21 cellular contexts compared by ENCODE assay signal in the genomic region with DNA sequence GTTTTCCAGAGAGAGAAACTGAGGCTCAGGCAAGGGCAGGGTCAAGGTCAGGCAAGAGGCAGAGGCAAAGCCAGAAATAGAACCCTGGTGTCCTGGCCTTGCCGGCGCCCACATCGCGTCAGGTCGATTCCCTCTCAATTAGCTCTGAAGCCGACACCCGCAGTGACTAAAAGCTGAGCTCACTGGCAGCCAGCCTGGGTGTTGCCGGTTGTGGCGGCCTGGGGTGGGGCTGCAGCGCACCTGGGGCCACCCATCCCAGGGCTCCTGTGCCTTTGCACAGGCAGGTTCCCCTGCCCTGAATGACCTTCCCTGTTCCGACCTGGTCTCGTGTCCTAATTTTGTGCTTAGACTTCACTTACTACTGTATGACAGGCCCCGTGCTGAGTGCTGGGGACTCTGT. TPM values are rescaled to one million over a fixed set of nuclear protein-coding genes. Genes with fewer than 3 reads are reported as not detected.
DNase-seq lines count a peak whose midpoint lies in the region; ATAC-seq, FAIRE-seq and TF ChIP-seq lines count a peak whose summit lies in the region.
"Had no signal": no experiment of that assay in that cellular context is flagged by ENCODE, and none has a peak within 500 bp of the region (broad histone marks: within the 10 kb centered on the region; RNA-seq: fewer than 3 reads in every experiment).

No MANE protein-coding gene starts in this region.

- no peak overlapping the region for H3K4ac ChIP-seq in mesenchymal stem cell (ENCODE audit: low read depth in 1 of 2, low read length in 2 of 2)

- POLR2A ChIA-PET in K562 (lab: Yijun Ruan, JAX) = no interaction called here

- H3K4me3 Mint-ChIP-seq in stimulated activated memory B cell treated with anti-CD40 and anti-IgM and Interleukin-4, amounts not matched to agents 10 μg/mL and 1 μg/mL and 100 μg/mL, for 72 hours = no peak overlapping the region
- H3K4me3 Mint-ChIP-seq: dendritic cell treated with granulocyte-macrophage colony-stimulating factor and Interleukin-4, amounts not matched to agents 40 ng/mL and 50 ng/mL, for 4 days; neural crest cell; T-helper 1 cell treated with Interleukin-12 subunit alpha and Interleukin-12 subunit beta and Interleukin-4 antibody, amounts not matched to agents 30 μg/mL and 1 μg/mL, for 36 hours; type B pancreatic cell had no signal

- H3K18ac ChIP-seq in mesenchymal stem cell (ENCODE audit: low read depth in 1 of 2, low read length in 2 of 2) = no peak overlapping the region

- H2BK5ac ChIP-seq in mesenchymal stem cell (ENCODE audit: low read depth, low read length, poor library complexity, severe bottlenecking) = no peak overlapping the region

- ATAC-seq in K562 (no peak), left lung (no peak)
- no peak for ATAC-seq in stimulated activated memory B cell treated with anti-CD40 and anti-IgM and Interleukin-4, amounts not matched to agents 10 μg/mL and 1 μg/mL and 100 μg/mL, for 72 hours

- H3K23ac ChIP-seq in mesenchymal stem cell (ENCODE audit: low read length in 2 of 2) = no peak overlapping the region

- H3K9me3 Mint-ChIP-seq in stimulated activated memory B cell treated with anti-CD40 and anti-IgM and Interleukin-4, amounts not matched to agents 10 μg/mL and 1 μg/mL and 100 μg/mL, for 72 hours = no peaks in the 10 kb centered on the region
- H3K9me3 Mint-ChIP-seq: dendritic cell treated with granulocyte-macrophage colony-stimulating factor and Interleukin-4, amounts not matched to agents 40 ng/mL and 50 ng/mL, for 4 days; neural crest cell; T-helper 1 cell treated with Interleukin-12 subunit alpha and Interleukin-12 subunit beta and Interleukin-4 antibody, amounts not matched to agents 30 μg/mL and 1 μg/mL, for 36 hours; type B pancreatic cell had no signal

- H2BK120ac ChIP-seq in mesenchymal stem cell (ENCODE audit: low read depth, low read length) = no peak overlapping the region

- no peak overlapping the region for H4K91ac ChIP-seq in mesenchymal stem cell (ENCODE audit: low read length)

- no peaks in the 10 kb centered on the region for H3K9me1 ChIP-seq in K562 (ENCODE audit: control insufficient read depth, insufficient read depth, low read length)

- peak; percentile 32 for DNase-seq in GM23248
- no peak for DNase-seq in K562 (ENCODE audit: extremely low read depth in 1 of 4, low spot score in 3 of 4)
- no peak for DNase-seq in left lung
- no peak for DNase-seq in spleen
- no peak for DNase-seq in amniotic stem cell (lab: John Stamatoyannopoulos, UW)
- DNase-seq in mesenchymal stem cell = no peak
- DNase-seq in KBM-7 = no peak
- DNase-seq: activated CD4-positive, alpha-beta T cell treated with anti-CD3 and anti-CD28 coated beads for 48 hours; activated T-cell treated with anti-CD3 and anti-CD28 coated beads, Interleukin-2, amount 50 U/mL, for 1 hour; BE2C; EL; foreskin melanocyte; NCI-H1417 treated with DMSO at 0.1 percent for 48 hours; NCI-H446 treated with DMSO at 0.1 percent for 48 hours had no signal

- no peaks in the 10 kb centered on the region for H3K9me2 ChIP-seq in GM23248 (ENCODE audit: insufficient read depth)

- peaks cover 6% of the 10 kb centered on the region; the same call in 1 of the 2 replicates for H3F3A ChIP-seq in GM23248 (ENCODE audit: insufficient read depth)

- intact Hi-C loops in K562 (cut with micrococcal nuclease) (no loop called here), left lung (cut with DNase I) (no loop called here), spleen (cut with DNase I; ENCODE audit: low total_unique reads) (no loop called here)

- no peaks in the 10 kb centered on the region for H3K9me3 ChIP-seq in GM23248 (ENCODE audit: low read depth)
- no peaks in the 10 kb centered on the region for H3K9me3 ChIP-seq in K562 (replicated peaks; ENCODE audit: control insufficient read depth, insufficient read depth, low read depth, low read length)
- H3K9me3 ChIP-seq in left lung = no peaks in the 10 kb centered on the region
- no peaks in the 10 kb centered on the region for H3K9me3 ChIP-seq in spleen
- no peaks in the 10 kb centered on the region for H3K9me3 ChIP-seq in mesenchymal stem cell (ENCODE audit: control insufficient read depth, low read length)
- H3K9me3 ChIP-seq: BE2C had no signal

- H3K36me3 Mint-ChIP-seq in stimulated activated memory B cell treated with anti-CD40 and anti-IgM and Interleukin-4, amounts not matched to agents 10 μg/mL and 1 μg/mL and 100 μg/mL, for 72 hours = no peaks in the 10 kb centered on the region

- H2AFZ ChIP-seq in GM23248 = no peak overlapping the region
- no peak overlapping the region for H2AFZ ChIP-seq in K562 (ENCODE audit: low read depth, low read length)
- no peak overlapping the region for H2AFZ ChIP-seq in mesenchymal stem cell (ENCODE audit: low read depth, low read length)

- peaks cover 16% of the 10 kb centered on the region for H3K27me3 Mint-ChIP-seq in stimulated activated memory B cell treated with anti-CD40 and anti-IgM and Interleukin-4, amounts not matched to agents 10 μg/mL and 1 μg/mL and 100 μg/mL, for 72 hours
- H3K27me3 Mint-ChIP-seq: type B pancreatic cell had no signal

- H4K8ac ChIP-seq in mesenchymal stem cell (ENCODE audit: low read length) = no peak overlapping the region

- TF ChIP-seq POLR2A in K562 (conservative IDR thresholded peaks at IDR 0.05) (no peak), spleen (IDR thresholded peaks at IDR 0.05) (no peak)

- H3K36me3 ChIP-seq in GM23248 (ENCODE audit: low read depth) (no peaks in the 10 kb centered on the region), K562 (ENCODE audit: control insufficient read depth, insufficient read depth, low read length) (no peaks in the 10 kb centered on the region), left lung (no peaks in the 10 kb centered on the region), spleen (no peaks in the 10 kb centered on the region), mesenchymal stem cell (ENCODE audit: control insufficient read depth in 1 of 2, insufficient read depth in 2 of 2, low read depth in 1 of 2, low read length in 2 of 2) (peaks cover 0 to 33% of the 10 kb centered on the region in 2 experiments)
- H3K36me3 ChIP-seq: BE2C had no signal

- H3K79me1 ChIP-seq in mesenchymal stem cell (replicated peaks; ENCODE audit: low read length, poor library complexity, severe bottlenecking) = peaks cover under 1% of the 10 kb centered on the region

- no peak overlapping the region for H2BK15ac ChIP-seq in mesenchymal stem cell (ENCODE audit: low read depth, poor library complexity, severe bottlenecking)

- TF ChIP-seq RAD21 in K562 (CRISPR knock-in tag; conservative IDR thresholded peaks at IDR 0.05 in 1 of 2, IDR thresholded peaks at IDR 0.05 in 1 of 2) = no peak

- H3K79me2 ChIP-seq in GM23248 (ENCODE audit: insufficient read depth) = no peaks in the 10 kb centered on the region
- H3K79me2 ChIP-seq in K562 (ENCODE audit: control insufficient read depth, insufficient read depth, low read length) = no peaks in the 10 kb centered on the region

- H3K9ac ChIP-seq in GM23248 = no peak overlapping the region
- peak overlapping the region in 1 of 2 experiments; percentile 73; a peak in 2 of 4 replicates for H3K9ac ChIP-seq in K562 (ENCODE audit: insufficient read depth in 1 of 2, low read depth in 2 of 2, low read length in 2 of 2)
- H3K9ac ChIP-seq in mesenchymal stem cell (ENCODE audit: low read length) = no peak overlapping the region

- H3K4me3 ChIP-seq in GM23248 (no peak overlapping the region), K562 (no peak overlapping the region), left lung (no peak overlapping the region), spleen (peak overlapping the region in 4 of 8 donors; percentile 1 to 43 (median 9)), mesenchymal stem cell (ENCODE audit: insufficient read depth in 1 of 2, low read depth in 1 of 2, low read length in 2 of 2) (no peak overlapping the region)
- H3K4me3 ChIP-seq: smooth muscle cell had no signal

- BruUV-seq in K562 (replicated peaks; lab: Mats Ljungman, UMichigan) = no TSS peak

- H3K27ac ChIP-seq in GM23248 (no peak overlapping the region), K562 (ENCODE audit: extremely low read depth, low read depth, low read length) (no peak overlapping the region), left lung (peak overlapping the region; percentile 42 to 57), spleen (peak overlapping the region in 7 of 8 donors; percentile 41 to 82 (median 74)), mesenchymal stem cell (ENCODE audit: low read length, poor library complexity, severe bottlenecking) (no peak overlapping the region)

- CTCF ChIA-PET in K562 (lab: Yijun Ruan, JAX; ENCODE audit: low intra/inter-chr PET ratio) = no interaction called here

- WGBS in GM23248 (ENCODE audit: low coverage in 1 of 2, low lambda C conversion rate in 2 of 2, missing lambda C conversion rate in 2 of 2), 2 experiments = 80 to 82% methylated on average over 13 of the region's 13 CpGs
- 57% methylated on average over 4 of the region's 13 CpGs for WGBS in K562 (ENCODE audit: insufficient coverage, low coverage, missing lambda C conversion rate)
- 44 to 87% (median 79%) methylated on average over 5 to 13 of the region's 13 CpGs for WGBS in spleen, 5 donors
- WGBS in mesenchymal stem cell = 87% methylated on average over 13 of the region's 13 CpGs

- FAIRE-seq in K562 (lab: Jason Lieb, UNC) = no peak
- FAIRE-seq: GM12891 had no signal

- no peak overlapping the region for H2BK12ac ChIP-seq in mesenchymal stem cell (ENCODE audit: low read length in 2 of 2)

- no peaks in the 10 kb centered on the region for H3K27me3 ChIP-seq in GM23248 (replicated peaks; ENCODE audit: insufficient read depth)
- H3K27me3 ChIP-seq in K562 (ENCODE audit: control insufficient read depth in 2 of 2, insufficient read depth in 2 of 2, low read length in 2 of 2) = no peaks in the 10 kb centered on the region
- peaks cover under 1 to 19% of the 10 kb centered on the region in 2 donors for H3K27me3 ChIP-seq in left lung
- H3K27me3 ChIP-seq in spleen (replicated peaks in 1 of 7) = peaks cover 0 to 15% (median 4%) of the 10 kb centered on the region in 7 donors
- peaks cover 20 to 25% of the 10 kb centered on the region in 2 experiments for H3K27me3 ChIP-seq in mesenchymal stem cell (ENCODE audit: control insufficient read depth in 1 of 2, insufficient read depth in 1 of 2, low read length in 2 of 2)
- H3K27me3 ChIP-seq: BE2C had no signal

- H2AK5ac ChIP-seq in mesenchymal stem cell (ENCODE audit: low read length, severe bottlenecking) = no peak overlapping the region

- H3K14ac ChIP-seq in mesenchymal stem cell (ENCODE audit: low read length in 2 of 2) = no peak overlapping the region

- in situ Hi-C loops in GM23248 (cut with MboI) (no loop called here), K562 (cut with MboI) (no loop called here), KBM-7 (cut with MboI; ENCODE audit: low pct_unique_long_range_greater_than_20kb, low sequenced_read_pairs) (no loop called here)

- peaks cover under 1% of the 10 kb centered on the region for H3K4me1 Mint-ChIP-seq in stimulated activated memory B cell treated with anti-CD40 and anti-IgM and Interleukin-4, amounts not matched to agents 10 μg/mL and 1 μg/mL and 100 μg/mL, for 72 hours

- H3K4me1 ChIP-seq in GM23248 (ENCODE audit: insufficient read depth) (peaks cover 28% of the 10 kb centered on the region), K562 (replicated peaks in 1 of 2; ENCODE audit: control insufficient read depth in 2 of 2, insufficient read depth in 2 of 2, low read length in 2 of 2) (peaks cover 9 to 46% of the 10 kb centered on the region in 2 experiments; a peak in 4 of 5 replicates), left lung (peaks cover 26 to 74% of the 10 kb centered on the region in 2 donors), spleen (peaks cover 21 to 100% (median 71%) of the 10 kb centered on the region in 6 donors), mesenchymal stem cell (ENCODE audit: control insufficient read depth, insufficient read depth, low read depth, low read length) (peaks cover 55% of the 10 kb centered on the region)

- no peak overlapping the region for H3K4me2 ChIP-seq in GM23248 (ENCODE audit: unreplicated experiment)
- no peak overlapping the region; the same call in 1 of the 2 replicates for H3K4me2 ChIP-seq in K562 (ENCODE audit: insufficient read depth, low read length)
- no peak overlapping the region for H3K4me2 ChIP-seq in mesenchymal stem cell (ENCODE audit: low read length, poor library complexity, severe bottlenecking)
- H3K4me2 ChIP-seq: smooth muscle cell had no signal

- H4K20me1 ChIP-seq in GM23248 (ENCODE audit: insufficient read depth) = no peaks in the 10 kb centered on the region
- H4K20me1 ChIP-seq in K562 (replicated peaks; ENCODE audit: control insufficient read depth, insufficient read depth, low read length) = peaks cover 3% of the 10 kb centered on the region; the same call in 1 of the 2 replicates

- TF ChIP-seq CTCF in K562 (IDR thresholded peaks at IDR 0.05 in 2 of 3, conservative IDR thresholded peaks at IDR 0.05 in 1 of 3; ENCODE audit: insufficient read depth in 2 of 3, low read depth in 1 of 3, low read length in 3 of 3) (no peak), left lung (IDR thresholded peaks at IDR 0.05) (no peak), spleen (IDR thresholded peaks at IDR 0.05 in 8 of 11, conservative IDR thresholded peaks at IDR 0.05 in 3 of 11) (no peak)

- H3K27ac Mint-ChIP-seq in stimulated activated memory B cell treated with anti-CD40 and anti-IgM and Interleukin-4, amounts not matched to agents 10 μg/mL and 1 μg/mL and 100 μg/mL, for 72 hours = no peak overlapping the region
- H3K27ac Mint-ChIP-seq: dendritic cell treated with granulocyte-macrophage colony-stimulating factor and Interleukin-4, amounts not matched to agents 40 ng/mL and 50 ng/mL, for 4 days; T-helper 1 cell treated with Interleukin-12 subunit alpha and Interleukin-12 subunit beta and Interleukin-4 antibody, amounts not matched to agents 30 μg/mL and 1 μg/mL, for 36 hours; type B pancreatic cell had no signal

- TF ChIP-seq EP300 in K562 (IDR thresholded peaks at IDR 0.05; ENCODE audit: low read length) = no peak

RNA-seq across cellular contexts. Expression of a gene that starts 6.2 kb away (rescaled TPM):
- 3.2 and 3.5 TPM in 2 replicates for total RNA-seq in GM23248 (2014; rRNA removed; shearing (Covaris generic))
- polyA plus RNA-seq in GM23248 (2016; fragmentation: Nextera tagmentation; extraction: Ambion mirVana) (0.25 and 0.54 TPM in 2 replicates), K562 (2011; rRNA removed) (2.6 and 3.8 TPM in 2 replicates), K562 (2014; fragmentation: Illumina TruSeq; extraction: Trizol) (1.5 and 1.7 TPM in 2 replicates), K562 (2014; fragmentation: Nextera tagmentation; extraction: Ambion mirVana) (not detected), K562 (2014; rRNA removed) (1.2 and 2.7 TPM in 2 replicates), spleen (10 to 100 TPM; 16.9 to 34.2 (median 31.7) TPM)
- 6.4 and 18.2 TPM in 2 replicates for total RNA-seq in K562 (2011; cell fraction: chromatin; rRNA removed; ENCODE audit: low replicate concordance)
- total RNA-seq in K562 (2011; cell fraction: nucleolus; rRNA removed) = 15.1 and 18.5 TPM in 2 replicates
- total RNA-seq in K562 (2011; cell fraction: nucleoplasm; rRNA removed) = 8.9 and 11.7 TPM in 2 replicates
- total RNA-seq in K562 (2014; rRNA removed) (2.0 and 2.3 TPM in 2 replicates), K562 (2014; rRNA removed; fragmentation: Illumina TruSeq; extraction: Trizol) (0.54 and 0.58 TPM in 2 replicates), K562 (2015; rRNA removed; fragmentation: Illumina TruSeq; extraction: Trizol) (0.45 and 0.76 TPM in 2 replicates), K562 (2021) (2.6 and 3.0 TPM in 2 replicates), left lung (10 to 100 TPM; 26.0 to 56.2 TPM), spleen (100 to 1,000 TPM in 3 of 7 donors, 10 to 100 TPM in 4; 56.1 to 205 (median 98.8) TPM)
- 3.4 and 4.9 TPM in 2 replicates for polyA plus RNA-seq in K562 (2011; cell fraction: cytosol; rRNA removed)
- 11.8 and 13.0 TPM in 2 replicates for polyA plus RNA-seq in K562 (2011; cell fraction: nucleus; rRNA removed)
- 1.2 and 2.0 TPM in 2 replicates for polyA plus RNA-seq in K562 (2012)
- 2.7 and 4.2 TPM in 2 replicates for polyA minus RNA-seq in K562 (2011; rRNA and poly(A)+ RNA removed)
- polyA minus RNA-seq in K562 (2011; cell fraction: cytosol; rRNA and poly(A)+ RNA removed) = 7.0 and 15.3 TPM in 2 replicates
- polyA minus RNA-seq in K562 (2011; cell fraction: nucleus; rRNA and poly(A)+ RNA removed) = 6.1 and 8.2 TPM in 2 replicates
- 23.6 TPM for polyA plus RNA-seq in mesenchymal stem cell (2013, experiment 1 of 2)
- polyA plus RNA-seq in mesenchymal stem cell (2013, experiment 2 of 2) = 23.0 TPM

RNA-seq across cellular contexts. Expression of a gene that starts 30.1 kb away (rescaled TPM):
- total RNA-seq in GM23248 (2014; rRNA removed; shearing (Covaris generic)) = not detected in 2 replicates
- polyA plus RNA-seq in GM23248 (2016; fragmentation: Nextera tagmentation; extraction: Ambion mirVana) (not detected in 2 replicates), K562 (2011; rRNA removed) (not detected in 2 replicates), K562 (2014; fragmentation: Illumina TruSeq; extraction: Trizol) (not detected in 2 replicates), K562 (2014; fragmentation: Nextera tagmentation; extraction: Ambion mirVana) (not detected), K562 (2014; rRNA removed) (not detected in 2 replicates), spleen (under 1 TPM in 1 of 3 donors, not detected in 2; 0.05 TPM)
- not detected in 2 replicates for total RNA-seq in K562 (2011; cell fraction: chromatin; rRNA removed; ENCODE audit: low replicate concordance)
- not detected in 2 replicates for total RNA-seq in K562 (2011; cell fraction: nucleolus; rRNA removed)
- 0.15 TPM in 1 of 2 replicates, not detected in the other for total RNA-seq in K562 (2011; cell fraction: nucleoplasm; rRNA removed)
- total RNA-seq in K562 (2014; rRNA removed) (not detected in 2 replicates), K562 (2014; rRNA removed; fragmentation: Illumina TruSeq; extraction: Trizol) (not detected in 2 replicates), K562 (2015; rRNA removed; fragmentation: Illumina TruSeq; extraction: Trizol) (not detected in 2 replicates), K562 (2021) (not detected in 2 replicates), left lung (not detected), spleen (under 1 TPM in 2 of 7 donors, not detected in 5; 0.18 to 0.44 TPM)
- not detected in 2 replicates for polyA plus RNA-seq in K562 (2011; cell fraction: cytosol; rRNA removed)
- not detected in 2 replicates for polyA plus RNA-seq in K562 (2011; cell fraction: nucleus; rRNA removed)
- not detected in 2 replicates for polyA plus RNA-seq in K562 (2012)
- polyA minus RNA-seq in K562 (2011; rRNA and poly(A)+ RNA removed) = not detected in 2 replicates
- not detected in 2 replicates for polyA minus RNA-seq in K562 (2011; cell fraction: cytosol; rRNA and poly(A)+ RNA removed)
- not detected in 2 replicates for polyA minus RNA-seq in K562 (2011; cell fraction: nucleus; rRNA and poly(A)+ RNA removed)
- not detected for polyA plus RNA-seq in mesenchymal stem cell (2013, experiment 1 of 2)
- not detected for polyA plus RNA-seq in mesenchymal stem cell (2013, experiment 2 of 2)
- total RNA-seq: neural crest cell, smooth muscle cell had no signal
- polyA plus RNA-seq: smooth muscle cell had no signal

RNA-seq across cellular contexts. Expression of a gene that starts 43.8 kb away (rescaled TPM):
- under 0.01 TPM in 1 of 2 replicates, not detected in the other for total RNA-seq in GM23248 (2014; rRNA removed; shearing (Covaris generic))
- polyA plus RNA-seq in GM23248 (2016; fragmentation: Nextera tagmentation; extraction: Ambion mirVana) (0.36 and 0.93 TPM in 2 replicates), K562 (2011; rRNA removed) (0.38 and 0.66 TPM in 2 replicates), K562 (2014; fragmentation: Illumina TruSeq; extraction: Trizol) (not detected in 2 replicates), K562 (2014; fragmentation: Nextera tagmentation; extraction: Ambion mirVana) (not detected), K562 (2014; rRNA removed) (not detected in 2 replicates), spleen (under 1 TPM in 2 of 3 donors, not detected in 1; 0.02 to 0.07 TPM)
- total RNA-seq in K562 (2011; cell fraction: chromatin; rRNA removed; ENCODE audit: low replicate concordance) = 0.99 and 3.1 TPM in 2 replicates
- total RNA-seq in K562 (2011; cell fraction: nucleolus; rRNA removed) = 1.6 and 3.8 TPM in 2 replicates
- total RNA-seq in K562 (2011; cell fraction: nucleoplasm; rRNA removed) = 1.3 and 1.5 TPM in 2 replicates
- total RNA-seq in K562 (2014; rRNA removed) (0.09 TPM in 1 of 2 replicates, not detected in the other), K562 (2014; rRNA removed; fragmentation: Illumina TruSeq; extraction: Trizol) (not detected in 2 replicates), K562 (2015; rRNA removed; fragmentation: Illumina TruSeq; extraction: Trizol) (not detected in 2 replicates), K562 (2021) (0.16 and 0.27 TPM in 2 replicates), left lung (under 1 TPM in 1 of 2 donors, not detected in 1; 0.23 TPM), spleen (not detected)
- polyA plus RNA-seq in K562 (2011; cell fraction: cytosol; rRNA removed) = 0.47 and 0.52 TPM in 2 replicates
- polyA plus RNA-seq in K562 (2011; cell fraction: nucleus; rRNA removed) = 2.9 and 4.2 TPM in 2 replicates
- not detected in 2 replicates for polyA plus RNA-seq in K562 (2012)
- polyA minus RNA-seq in K562 (2011; rRNA and poly(A)+ RNA removed) = 0.46 and 0.57 TPM in 2 replicates
- 0.29 and 1.1 TPM in 2 replicates for polyA minus RNA-seq in K562 (2011; cell fraction: cytosol; rRNA and poly(A)+ RNA removed)
- 0.54 and 0.78 TPM in 2 replicates for polyA minus RNA-seq in K562 (2011; cell fraction: nucleus; rRNA and poly(A)+ RNA removed)
- polyA plus RNA-seq in mesenchymal stem cell (2013, experiment 1 of 2) = 0.01 TPM
- 0.03 TPM for polyA plus RNA-seq in mesenchymal stem cell (2013, experiment 2 of 2)

Comparison
In these comparisons a context has a peak if more than half of its experiments do, and no peak if none do; other contexts are left out.
1. H3K27ac ChIP-seq: peak in left lung (2 of 2) and spleen (7 of 8); none in GM23248 (single experiment), K562 (single experiment) and mesenchymal stem cell (single experiment).